Comparison of ENCODE assay signal across 1 cellular context in the genomic region with DNA sequence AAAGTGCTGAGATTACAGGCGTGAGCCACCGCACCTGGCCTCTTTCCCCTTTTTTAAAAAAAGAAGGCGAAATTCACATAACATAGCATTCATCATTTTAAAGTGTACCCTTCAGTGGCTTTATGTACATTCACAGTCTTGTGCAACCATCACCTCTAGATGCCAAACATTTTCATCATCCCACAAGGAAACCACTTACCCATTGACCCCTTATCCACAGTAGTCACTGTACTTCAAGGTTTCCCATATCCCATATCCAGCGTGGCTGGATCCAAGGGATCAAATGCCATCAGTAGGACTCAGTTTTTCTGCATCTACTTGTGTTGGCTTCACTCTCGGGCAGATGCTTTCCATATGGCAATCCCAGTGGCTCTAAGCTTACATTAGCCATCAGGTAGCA.
TF ChIP-seq lines count a peak whose summit lies in the region.

No MANE protein-coding gene starts in this region.

TF ChIP-seq in HepG2, 621 proteins besides CTCF, POLR2A, EP300 and RAD21 (continues in another document):
- TF ChIP-seq EED (CRISPR knock-in tag; IDR thresholded peaks at IDR 0.05) (no peak), TMF1 (CRISPR knock-in tag; IDR thresholded peaks at IDR 0.05; ENCODE audit: low read depth) (no peak), SRSF1 (optimal IDR thresholded peaks at IDR 0.05; ENCODE audit: low read depth, low read length) (no peak), ZNF766 (CRISPR knock-in tag; IDR thresholded peaks at IDR 0.05; ENCODE audit: borderline replicate concordance) (no peak), KDM1A (CRISPR knock-in tag; IDR thresholded peaks at IDR 0.05) (no peak), HOXA9 (CRISPR knock-in tag; IDR thresholded peaks at IDR 0.05; ENCODE audit: borderline replicate concordance) (no peak), ZNF547 (CRISPR knock-in tag; IDR thresholded peaks at IDR 0.05) (no peak), NFYC (CRISPR knock-in tag; IDR thresholded peaks at IDR 0.05) (no peak), ZFYVE20 (CRISPR knock-in tag; IDR thresholded peaks at IDR 0.05; ENCODE audit: borderline replicate concordance, low read depth) (no peak), BCL6 (CRISPR knock-in tag; IDR thresholded peaks at IDR 0.05) (peak; percentile 19; the same call in 1 of the 2 replicates), HMG20A (CRISPR knock-in tag; IDR thresholded peaks at IDR 0.05; ENCODE audit: borderline replicate concordance) (no peak; the same call in none of the 2 replicates), MED13 (CRISPR knock-in tag; IDR thresholded peaks at IDR 0.05) (no peak), GATAD2A (CRISPR knock-in tag; IDR thresholded peaks at IDR 0.05) (peak; percentile 83), ZFAT (CRISPR knock-in tag; conservative IDR thresholded peaks at IDR 0.05) (no peak), SNAPC2 (CRISPR knock-in tag; IDR thresholded peaks at IDR 0.05) (no peak), ZNF207 (IDR thresholded peaks at IDR 0.05; ENCODE audit: borderline replicate concordance) (no peak), HOXD1 (CRISPR knock-in tag; IDR thresholded peaks at IDR 0.05) (no peak), CEBPB (IDR thresholded peaks at IDR 0.05; ENCODE audit: borderline replicate concordance, low read depth, low read length) (peak; percentile 93), HIVEP1 (CRISPR knock-in tag; IDR thresholded peaks at IDR 0.05) (no peak), SOX6 (IDR thresholded peaks at IDR 0.05) (no peak), SOX6 (CRISPR knock-in tag; IDR thresholded peaks at IDR 0.05) (no peak), ZNF180 (CRISPR knock-in tag; IDR thresholded peaks at IDR 0.05; ENCODE audit: borderline replicate concordance, low read depth) (no peak), ZNF230 (CRISPR knock-in tag; IDR thresholded peaks at IDR 0.05) (no peak), ZFX (CRISPR knock-in tag; IDR thresholded peaks at IDR 0.05; ENCODE audit: low read depth) (no peak), FOXP1 (IDR thresholded peaks at IDR 0.05) (no peak), FOXP1 (CRISPR knock-in tag; IDR thresholded peaks at IDR 0.05) (0 out of 2 replicates have a peak, but pooled peaks have one; percentile 3), ZEB1 (IDR thresholded peaks at IDR 0.05; ENCODE audit: insufficient replicate concordance, low read depth) (no peak), JDP2 (CRISPR knock-in tag; IDR thresholded peaks at IDR 0.05; ENCODE audit: borderline replicate concordance) (no peak), TEAD2 (CRISPR knock-in tag; IDR thresholded peaks at IDR 0.05) (no peak), SOX13 (IDR thresholded peaks at IDR 0.05) (no peak), SOX13 (CRISPR knock-in tag; conservative IDR thresholded peaks at IDR 0.05 in 1 of 2, IDR thresholded peaks at IDR 0.05 in 1 of 2) (peak in 1 of 2 experiments; percentile 18; a peak in 1 of 4 replicates), TEAD3 (CRISPR knock-in tag; optimal IDR thresholded peaks at IDR 0.05; ENCODE audit: borderline replicate concordance) (peak; percentile 48), ZNF737 (CRISPR knock-in tag; IDR thresholded peaks at IDR 0.05; ENCODE audit: borderline replicate concordance) (no peak), KMT2B (CRISPR knock-in tag; IDR thresholded peaks at IDR 0.05) (no peak), SMAD3 (CRISPR knock-in tag; IDR thresholded peaks at IDR 0.05) (0 out of 2 replicates have a peak, but pooled peaks have one; percentile 41), ZFP37 (CRISPR knock-in tag; IDR thresholded peaks at IDR 0.05; ENCODE audit: borderline replicate concordance) (no peak), KDM5A (IDR thresholded peaks at IDR 0.05; ENCODE audit: borderline replicate concordance, low read length) (no peak), ZNF17 (CRISPR knock-in tag; IDR thresholded peaks at IDR 0.05) (no peak), MEIS2 (CRISPR knock-in tag; IDR thresholded peaks at IDR 0.05) (no peak), MAZ (IDR thresholded peaks at IDR 0.05; ENCODE audit: borderline replicate concordance, low read depth, low read length) (no peak), MAZ (CRISPR knock-in tag; IDR thresholded peaks at IDR 0.05; ENCODE audit: low read depth) (no peak), SAFB2 (CRISPR knock-in tag; IDR thresholded peaks at IDR 0.05; ENCODE audit: borderline replicate concordance, low read depth) (no peak), CHCHD3 (CRISPR knock-in tag; IDR thresholded peaks at IDR 0.05) (no peak), ZSCAN9 (CRISPR knock-in tag; IDR thresholded peaks at IDR 0.05; ENCODE audit: borderline replicate concordance) (0 out of 2 replicates have a peak, but pooled peaks have one; percentile 23), ZNF557 (CRISPR knock-in tag; IDR thresholded peaks at IDR 0.05) (no peak), NCOA2 (CRISPR knock-in tag; IDR thresholded peaks at IDR 0.05) (no peak), SYNCRIP (IDR thresholded peaks at IDR 0.05; ENCODE audit: insufficient read depth, low read depth, low read length) (no peak), NR2F6 (IDR thresholded peaks at IDR 0.05) (peak; percentile 20; the same call in 1 of the 2 replicates), NR2F6 (CRISPR knock-in tag; IDR thresholded peaks at IDR 0.05) (0 out of 2 replicates have a peak, but pooled peaks have one; percentile 31), ZNF3 (CRISPR knock-in tag; IDR thresholded peaks at IDR 0.05) (no peak)
- TF ChIP-seq, protein P1, sequence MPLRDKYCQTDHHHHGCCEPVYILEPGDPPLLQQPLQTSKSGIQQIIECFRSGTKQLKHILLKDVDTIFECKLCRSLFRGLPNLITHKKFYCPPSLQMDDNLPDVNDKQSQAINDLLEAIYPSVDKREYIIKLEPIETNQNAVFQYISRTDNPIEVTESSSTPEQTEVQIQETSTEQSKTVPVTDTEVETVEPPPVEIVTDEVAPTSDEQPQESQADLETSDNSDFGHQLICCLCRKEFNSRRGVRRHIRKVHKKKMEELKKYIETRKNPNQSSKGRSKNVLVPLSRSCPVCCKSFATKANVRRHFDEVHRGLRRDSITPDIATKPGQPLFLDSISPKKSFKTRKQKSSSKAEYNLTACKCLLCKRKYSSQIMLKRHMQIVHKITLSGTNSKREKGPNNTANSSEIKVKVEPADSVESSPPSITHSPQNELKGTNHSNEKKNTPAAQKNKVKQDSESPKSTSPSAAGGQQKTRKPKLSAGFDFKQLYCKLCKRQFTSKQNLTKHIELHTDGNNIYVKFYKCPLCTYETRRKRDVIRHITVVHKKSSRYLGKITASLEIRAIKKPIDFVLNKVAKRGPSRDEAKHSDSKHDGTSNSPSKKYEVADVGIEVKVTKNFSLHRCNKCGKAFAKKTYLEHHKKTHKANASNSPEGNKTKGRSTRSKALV (CRISPR knock-in tag; IDR thresholded peaks at IDR 0.05) = no peak
- TF ChIP-seq, protein P2, sequence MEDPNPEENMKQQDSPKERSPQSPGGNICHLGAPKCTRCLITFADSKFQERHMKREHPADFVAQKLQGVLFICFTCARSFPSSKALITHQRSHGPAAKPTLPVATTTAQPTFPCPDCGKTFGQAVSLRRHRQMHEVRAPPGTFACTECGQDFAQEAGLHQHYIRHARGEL (CRISPR knock-in tag; IDR thresholded peaks at IDR 0.05) = no peak
- TF ChIP-seq, protein P3, sequence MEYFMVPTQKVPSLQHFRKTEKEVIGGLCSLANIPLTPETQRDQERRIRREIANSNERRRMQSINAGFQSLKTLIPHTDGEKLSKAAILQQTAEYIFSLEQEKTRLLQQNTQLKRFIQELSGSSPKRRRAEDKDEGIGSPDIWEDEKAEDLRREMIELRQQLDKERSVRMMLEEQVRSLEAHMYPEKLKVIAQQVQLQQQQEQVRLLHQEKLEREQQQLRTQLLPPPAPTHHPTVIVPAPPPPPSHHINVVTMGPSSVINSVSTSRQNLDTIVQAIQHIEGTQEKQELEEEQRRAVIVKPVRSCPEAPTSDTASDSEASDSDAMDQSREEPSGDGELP (IDR thresholded peaks at IDR 0.05; ENCODE audit: borderline replicate concordance, low read depth) = no peak
- TF ChIP-seq, protein P4, sequence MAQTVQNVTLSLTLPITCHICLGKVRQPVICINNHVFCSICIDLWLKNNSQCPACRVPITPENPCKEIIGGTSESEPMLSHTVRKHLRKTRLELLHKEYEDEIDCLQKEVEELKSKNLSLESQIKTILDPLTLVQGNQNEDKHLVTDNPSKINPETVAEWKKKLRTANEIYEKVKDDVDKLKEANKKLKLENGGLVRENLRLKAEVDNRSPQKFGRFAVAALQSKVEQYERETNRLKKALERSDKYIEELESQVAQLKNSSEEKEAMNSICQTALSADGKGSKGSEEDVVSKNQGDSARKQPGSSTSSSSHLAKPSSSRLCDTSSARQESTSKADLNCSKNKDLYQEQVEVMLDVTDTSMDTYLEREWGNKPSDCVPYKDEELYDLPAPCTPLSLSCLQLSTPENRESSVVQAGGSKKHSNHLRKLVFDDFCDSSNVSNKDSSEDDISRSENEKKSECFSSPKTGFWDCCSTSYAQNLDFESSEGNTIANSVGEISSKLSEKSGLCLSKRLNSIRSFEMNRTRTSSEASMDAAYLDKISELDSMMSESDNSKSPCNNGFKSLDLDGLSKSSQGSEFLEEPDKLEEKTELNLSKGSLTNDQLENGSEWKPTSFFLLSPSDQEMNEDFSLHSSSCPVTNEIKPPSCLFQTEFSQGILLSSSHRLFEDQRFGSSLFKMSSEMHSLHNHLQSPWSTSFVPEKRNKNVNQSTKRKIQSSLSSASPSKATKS (CRISPR knock-in tag; IDR thresholded peaks at IDR 0.05) = no peak
- TF ChIP-seq, protein P5, sequence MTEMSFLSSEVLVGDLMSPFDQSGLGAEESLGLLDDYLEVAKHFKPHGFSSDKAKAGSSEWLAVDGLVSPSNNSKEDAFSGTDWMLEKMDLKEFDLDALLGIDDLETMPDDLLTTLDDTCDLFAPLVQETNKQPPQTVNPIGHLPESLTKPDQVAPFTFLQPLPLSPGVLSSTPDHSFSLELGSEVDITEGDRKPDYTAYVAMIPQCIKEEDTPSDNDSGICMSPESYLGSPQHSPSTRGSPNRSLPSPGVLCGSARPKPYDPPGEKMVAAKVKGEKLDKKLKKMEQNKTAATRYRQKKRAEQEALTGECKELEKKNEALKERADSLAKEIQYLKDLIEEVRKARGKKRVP (CRISPR knock-in tag; IDR thresholded peaks at IDR 0.05) = peak in 1 of 2 experiments; percentile 85; a peak in 2 of 4 replicates
- TF ChIP-seq, protein P6, sequence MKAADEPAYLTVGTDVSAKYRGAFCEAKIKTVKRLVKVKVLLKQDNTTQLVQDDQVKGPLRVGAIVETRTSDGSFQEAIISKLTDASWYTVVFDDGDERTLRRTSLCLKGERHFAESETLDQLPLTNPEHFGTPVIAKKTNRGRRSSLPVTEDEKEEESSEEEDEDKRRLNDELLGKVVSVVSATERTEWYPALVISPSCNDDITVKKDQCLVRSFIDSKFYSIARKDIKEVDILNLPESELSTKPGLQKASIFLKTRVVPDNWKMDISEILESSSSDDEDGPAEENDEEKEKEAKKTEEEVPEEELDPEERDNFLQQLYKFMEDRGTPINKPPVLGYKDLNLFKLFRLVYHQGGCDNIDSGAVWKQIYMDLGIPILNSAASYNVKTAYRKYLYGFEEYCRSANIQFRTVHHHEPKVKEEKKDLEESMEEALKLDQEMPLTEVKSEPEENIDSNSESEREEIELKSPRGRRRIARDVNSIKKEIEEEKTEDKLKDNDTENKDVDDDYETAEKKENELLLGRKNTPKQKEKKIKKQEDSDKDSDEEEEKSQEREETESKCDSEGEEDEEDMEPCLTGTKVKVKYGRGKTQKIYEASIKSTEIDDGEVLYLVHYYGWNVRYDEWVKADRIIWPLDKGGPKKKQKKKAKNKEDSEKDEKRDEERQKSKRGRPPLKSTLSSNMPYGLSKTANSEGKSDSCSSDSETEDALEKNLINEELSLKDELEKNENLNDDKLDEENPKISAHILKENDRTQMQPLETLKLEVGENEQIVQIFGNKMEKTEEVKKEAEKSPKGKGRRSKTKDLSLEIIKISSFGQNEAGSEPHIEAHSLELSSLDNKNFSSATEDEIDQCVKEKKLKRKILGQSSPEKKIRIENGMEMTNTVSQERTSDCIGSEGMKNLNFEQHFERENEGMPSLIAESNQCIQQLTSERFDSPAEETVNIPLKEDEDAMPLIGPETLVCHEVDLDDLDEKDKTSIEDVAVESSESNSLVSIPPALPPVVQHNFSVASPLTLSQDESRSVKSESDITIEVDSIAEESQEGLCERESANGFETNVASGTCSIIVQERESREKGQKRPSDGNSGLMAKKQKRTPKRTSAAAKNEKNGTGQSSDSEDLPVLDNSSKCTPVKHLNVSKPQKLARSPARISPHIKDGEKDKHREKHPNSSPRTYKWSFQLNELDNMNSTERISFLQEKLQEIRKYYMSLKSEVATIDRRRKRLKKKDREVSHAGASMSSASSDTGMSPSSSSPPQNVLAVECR (CRISPR knock-in tag; IDR thresholded peaks at IDR 0.05; ENCODE audit: borderline replicate concordance) = no peak
- TF ChIP-seq, protein P7, sequence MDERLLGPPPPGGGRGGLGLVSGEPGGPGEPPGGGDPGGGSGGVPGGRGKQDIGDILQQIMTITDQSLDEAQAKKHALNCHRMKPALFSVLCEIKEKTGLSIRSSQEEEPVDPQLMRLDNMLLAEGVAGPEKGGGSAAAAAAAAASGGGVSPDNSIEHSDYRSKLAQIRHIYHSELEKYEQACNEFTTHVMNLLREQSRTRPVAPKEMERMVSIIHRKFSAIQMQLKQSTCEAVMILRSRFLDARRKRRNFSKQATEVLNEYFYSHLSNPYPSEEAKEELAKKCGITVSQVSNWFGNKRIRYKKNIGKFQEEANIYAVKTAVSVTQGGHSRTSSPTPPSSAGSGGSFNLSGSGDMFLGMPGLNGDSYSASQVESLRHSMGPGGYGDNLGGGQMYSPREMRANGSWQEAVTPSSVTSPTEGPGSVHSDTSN (CRISPR knock-in tag; IDR thresholded peaks at IDR 0.05) = no peak
- TF ChIP-seq, protein P8, sequence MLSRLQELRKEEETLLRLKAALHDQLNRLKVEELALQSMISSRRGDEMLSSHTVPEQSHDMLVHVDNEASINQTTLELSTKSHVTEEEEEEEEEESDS (CRISPR knock-in tag; IDR thresholded peaks at IDR 0.05; ENCODE audit: borderline replicate concordance) = no peak
- TF ChIP-seq, protein P9, sequence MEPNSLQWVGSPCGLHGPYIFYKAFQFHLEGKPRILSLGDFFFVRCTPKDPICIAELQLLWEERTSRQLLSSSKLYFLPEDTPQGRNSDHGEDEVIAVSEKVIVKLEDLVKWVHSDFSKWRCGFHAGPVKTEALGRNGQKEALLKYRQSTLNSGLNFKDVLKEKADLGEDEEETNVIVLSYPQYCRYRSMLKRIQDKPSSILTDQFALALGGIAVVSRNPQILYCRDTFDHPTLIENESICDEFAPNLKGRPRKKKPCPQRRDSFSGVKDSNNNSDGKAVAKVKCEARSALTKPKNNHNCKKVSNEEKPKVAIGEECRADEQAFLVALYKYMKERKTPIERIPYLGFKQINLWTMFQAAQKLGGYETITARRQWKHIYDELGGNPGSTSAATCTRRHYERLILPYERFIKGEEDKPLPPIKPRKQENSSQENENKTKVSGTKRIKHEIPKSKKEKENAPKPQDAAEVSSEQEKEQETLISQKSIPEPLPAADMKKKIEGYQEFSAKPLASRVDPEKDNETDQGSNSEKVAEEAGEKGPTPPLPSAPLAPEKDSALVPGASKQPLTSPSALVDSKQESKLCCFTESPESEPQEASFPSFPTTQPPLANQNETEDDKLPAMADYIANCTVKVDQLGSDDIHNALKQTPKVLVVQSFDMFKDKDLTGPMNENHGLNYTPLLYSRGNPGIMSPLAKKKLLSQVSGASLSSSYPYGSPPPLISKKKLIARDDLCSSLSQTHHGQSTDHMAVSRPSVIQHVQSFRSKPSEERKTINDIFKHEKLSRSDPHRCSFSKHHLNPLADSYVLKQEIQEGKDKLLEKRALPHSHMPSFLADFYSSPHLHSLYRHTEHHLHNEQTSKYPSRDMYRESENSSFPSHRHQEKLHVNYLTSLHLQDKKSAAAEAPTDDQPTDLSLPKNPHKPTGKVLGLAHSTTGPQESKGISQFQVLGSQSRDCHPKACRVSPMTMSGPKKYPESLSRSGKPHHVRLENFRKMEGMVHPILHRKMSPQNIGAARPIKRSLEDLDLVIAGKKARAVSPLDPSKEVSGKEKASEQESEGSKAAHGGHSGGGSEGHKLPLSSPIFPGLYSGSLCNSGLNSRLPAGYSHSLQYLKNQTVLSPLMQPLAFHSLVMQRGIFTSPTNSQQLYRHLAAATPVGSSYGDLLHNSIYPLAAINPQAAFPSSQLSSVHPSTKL (CRISPR knock-in tag; IDR thresholded peaks at IDR 0.05) = peak; percentile 70
